In the genomic region with DNA sequence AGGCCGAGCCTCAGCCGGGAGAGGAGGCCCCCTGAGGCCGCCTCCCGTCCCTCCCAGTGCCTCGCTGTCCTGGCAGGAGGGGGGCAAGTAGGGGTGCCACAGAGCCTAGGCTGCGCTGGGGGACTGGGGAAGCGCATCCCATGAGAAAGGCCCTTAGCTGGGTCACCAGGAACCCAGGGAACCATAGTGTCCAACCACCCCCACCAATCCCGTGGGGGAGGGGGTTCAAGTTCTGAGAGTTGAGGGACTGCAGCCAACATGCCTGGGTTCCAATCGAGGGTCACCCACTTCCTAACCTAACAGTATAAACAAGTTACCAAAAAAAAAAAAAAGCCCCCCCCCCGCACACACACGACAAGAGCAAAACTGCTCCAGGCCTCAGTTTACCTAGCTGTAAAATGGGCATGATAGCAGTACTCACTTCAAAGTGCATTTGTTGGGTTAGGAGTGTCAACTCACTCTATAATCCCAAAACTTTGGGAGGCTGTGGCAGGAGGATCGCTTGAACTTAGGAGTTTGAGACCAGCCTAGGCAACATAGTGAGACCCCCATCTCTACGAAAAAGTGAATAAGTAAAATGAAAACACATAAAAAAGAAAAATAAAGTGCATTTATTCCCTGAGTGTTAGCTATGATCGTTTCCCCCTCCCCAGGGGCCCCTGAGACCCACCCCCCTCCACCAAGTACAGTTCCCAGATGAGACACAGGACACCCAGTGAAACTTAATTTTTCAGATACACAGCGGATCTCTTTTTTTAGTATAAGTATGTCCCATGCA, we compare ENCODE assay signal across 8 cellular contexts. TPM values are rescaled to one million over a fixed set of nuclear protein-coding genes. Genes with fewer than 3 reads are reported as not detected.
DNase-seq lines count a peak whose midpoint lies in the region; ATAC-seq, FAIRE-seq and TF ChIP-seq lines count a peak whose summit lies in the region.

No MANE protein-coding gene starts in this region.

- H4K12ac ChIP-seq in trophoblast cell (ENCODE audit: low read depth, low read length), result peak overlapping the region; percentile 99

- ATAC-seq in DND-41 (ENCODE audit: insufficient read depth, low read depth) (no peak), HG02571 (IDR thresholded peaks at IDR 0.05; ENCODE audit: unreplicated experiment) (no peak)

- no peak overlapping the region for H3K23ac ChIP-seq in trophoblast cell (ENCODE audit: low read length)

- H3K9me3 ChIP-seq in DND-41 (ENCODE audit: insufficient read depth, low read length, severe bottlenecking) (no peaks in the 10 kb centered on the region), SJCRH30 (replicated peaks) (no peaks in the 10 kb centered on the region), esophagus (ENCODE audit: control insufficient read depth in 2 of 2, insufficient read depth in 1 of 2, low read depth in 1 of 2, low read length in 1 of 2) (no peaks in the 10 kb centered on the region), trophoblast cell (ENCODE audit: insufficient read depth, low read depth, low read length) (no peaks in the 10 kb centered on the region)

- peak overlapping the region; percentile 100 for H4K8ac ChIP-seq in trophoblast cell (ENCODE audit: low read depth, low read length)

- no peaks in the 10 kb centered on the region for H3K79me2 ChIP-seq in DND-41 (ENCODE audit: insufficient read depth, low read length)
- H3K79me2 ChIP-seq in trophoblast cell (ENCODE audit: control insufficient read depth, insufficient read depth, low read length, poor library complexity), result peaks cover 31% of the 10 kb centered on the region

- peak overlapping the region; percentile 100 for H2BK5ac ChIP-seq in trophoblast cell (ENCODE audit: low read depth, low read length, poor library complexity)

- peaks cover 4% of the 10 kb centered on the region for H3K27me3 ChIP-seq in DND-41 (ENCODE audit: insufficient read depth, low read length, poor library complexity)
- H3K27me3 ChIP-seq in SJCRH30, result no peaks in the 10 kb centered on the region
- H3K27me3 ChIP-seq in esophagus (ENCODE audit: control insufficient read depth in 1 of 2, insufficient read depth in 2 of 2, low read length in 2 of 2), result no peaks in the 10 kb centered on the region
- H3K27me3 ChIP-seq in trophoblast cell (ENCODE audit: insufficient read depth, low read length), result no peaks in the 10 kb centered on the region

- peaks cover 28% of the 10 kb centered on the region for H3K4me1 ChIP-seq in DND-41 (ENCODE audit: insufficient read depth, low read length)
- peaks cover 56% of the 10 kb centered on the region for H3K4me1 ChIP-seq in SJCRH30
- H3K4me1 ChIP-seq in esophagus (ENCODE audit: control insufficient read depth in 2 of 2, insufficient read depth in 2 of 2, low read length in 1 of 2), result peaks cover 8 to 36% of the 10 kb centered on the region in 2 donors
- H3K4me1 ChIP-seq in trophoblast cell (ENCODE audit: control insufficient read depth in 1 of 2, insufficient read depth in 2 of 2, low read length in 2 of 2), result peaks cover 62 to 68% of the 10 kb centered on the region in 2 experiments

- H2AFZ ChIP-seq in DND-41 (ENCODE audit: low read depth, low read length) (no peak overlapping the region), trophoblast cell (ENCODE audit: insufficient read depth, low read length, poor library complexity) (peak overlapping the region; percentile 95)

- peak overlapping the region; percentile 100 for H3K4ac ChIP-seq in trophoblast cell (ENCODE audit: low read depth, low read length)

- H2AK5ac ChIP-seq in trophoblast cell (ENCODE audit: low read length), result peak overlapping the region; percentile 100

- DNase-seq in DND-41, result no peak
- DNase-seq in SJCRH30, result no peak
- peak in 1 of 2 donors; percentile 31 for DNase-seq in trophoblast cell
- no peak for DNase-seq in urothelium cell line (ENCODE audit: low spot score)
- no peak for DNase-seq in D721Med (ENCODE audit: insufficient read length, low spot score)
- no peak for DNase-seq in activated gamma-delta T cell (lab: John Stamatoyannopoulos, UW)

- FAIRE-seq in urothelium cell line (lab: Jason Lieb, UNC), result no peak
- FAIRE-seq in D721Med (lab: Jason Lieb, UNC), result no peak

- peak overlapping the region in 1 of 2 experiments; percentile 57; a peak in 2 of 4 replicates for H3K4me3 ChIP-seq in DND-41 (ENCODE audit: low read depth in 1 of 2, low read length in 2 of 2)
- peak overlapping the region; percentile 57 for H3K4me3 ChIP-seq in SJCRH30
- peak overlapping the region; percentile 47 to 48 for H3K4me3 ChIP-seq in esophagus (ENCODE audit: low read depth in 1 of 2, low read length in 2 of 2)
- no peak overlapping the region for H3K4me3 ChIP-seq in trophoblast cell (ENCODE audit: low read depth, low read length)

- peak overlapping the region; percentile 99 for H3K14ac ChIP-seq in trophoblast cell (ENCODE audit: low read length)

- H3K4me2 ChIP-seq in DND-41 (ENCODE audit: insufficient read depth, low read length) (peak overlapping the region; percentile 75), trophoblast cell (ENCODE audit: low read length) (peak overlapping the region; percentile 81)

- peak overlapping the region; percentile 100 for H2BK12ac ChIP-seq in trophoblast cell (ENCODE audit: low read length)

- H4K91ac ChIP-seq in trophoblast cell (ENCODE audit: low read depth, low read length), result peak overlapping the region; percentile 100

- no peaks in the 10 kb centered on the region for H3K36me3 ChIP-seq in DND-41 (ENCODE audit: insufficient read depth, low read length)
- no peaks in the 10 kb centered on the region for H3K36me3 ChIP-seq in SJCRH30
- H3K36me3 ChIP-seq in esophagus (ENCODE audit: control insufficient read depth in 2 of 2, insufficient read depth in 2 of 2, low read length in 1 of 2), result no peaks in the 10 kb centered on the region
- H3K36me3 ChIP-seq in trophoblast cell (ENCODE audit: control insufficient read depth in 1 of 2, insufficient read depth in 2 of 2, low read length in 2 of 2), result no peaks in the 10 kb centered on the region

- H3K18ac ChIP-seq in trophoblast cell (ENCODE audit: low read length), result peak overlapping the region; percentile 100

- WGBS in esophagus, 2 donors, result 27% methylated on average over 15 of the region's 15 CpGs
- WGBS in trophoblast cell (ENCODE audit: extremely low coverage, insufficient coverage, insufficient read length), result no CpG with 5 or more reads among the region's 15 CpGs

- peaks cover 79% of the 10 kb centered on the region for H3K79me1 ChIP-seq in trophoblast cell (ENCODE audit: low read length)

- peak overlapping the region; percentile 100 for H2BK120ac ChIP-seq in trophoblast cell (ENCODE audit: insufficient read depth, low read length, poor library complexity)

- H3K9ac ChIP-seq in DND-41 (ENCODE audit: low read depth, low read length), result peak overlapping the region; percentile 56
- H3K9ac ChIP-seq in trophoblast cell (ENCODE audit: low read length), result peak overlapping the region; percentile 62

- TF ChIP-seq CTCF in DND-41 (IDR thresholded peaks at IDR 0.05; ENCODE audit: borderline replicate concordance, extremely low read depth, low read length, poor library complexity, severe bottlenecking) (no peak), D721Med (IDR thresholded peaks at IDR 0.05; ENCODE audit: insufficient read depth, missing control alignments) (no peak)

- H4K20me1 ChIP-seq in DND-41 (ENCODE audit: insufficient read depth, low read length), result no peaks in the 10 kb centered on the region

- H3K27ac ChIP-seq in DND-41 (ENCODE audit: low read length) (peak overlapping the region; percentile 57; the same call in 1 of the 2 replicates), SJCRH30 (peak overlapping the region; percentile 100), esophagus (ENCODE audit: low read depth in 2 of 2, low read length in 1 of 2) (peak overlapping the region; percentile 99 to 100), trophoblast cell (ENCODE audit: low read depth, low read length) (peak overlapping the region; percentile 100)

RNA-seq across cellular contexts. Expression of a gene that starts 28.8 kb away (rescaled TPM):
- total RNA-seq in SJCRH30 (2014; rRNA removed; shearing (Covaris generic)), result 1.3 and 2.3 TPM in 2 replicates
- not detected for polyA plus RNA-seq in esophagus
- 1.8 and 2.0 TPM in 2 replicates for polyA plus RNA-seq in trophoblast cell (2013)

RNA-seq across cellular contexts. Expression of a gene that starts 52.8 kb away (rescaled TPM):
- 16.8 and 18.3 TPM in 2 replicates for total RNA-seq in SJCRH30 (2014; rRNA removed; shearing (Covaris generic))
- polyA plus RNA-seq in esophagus, result 10 to 100 TPM; 10.1 to 17.0 TPM
- polyA plus RNA-seq in trophoblast cell (2013), result 13.1 and 14.3 TPM in 2 replicates

RNA-seq across cellular contexts. Expression of a gene that starts 57.8 kb away (rescaled TPM):
- 10.0 and 11.7 TPM in 2 replicates for total RNA-seq in SJCRH30 (2014; rRNA removed; shearing (Covaris generic))
- 10 to 100 TPM in 1 of 2 donors, 1 to 10 TPM in 1; 7.5 to 13.0 TPM for polyA plus RNA-seq in esophagus
- polyA plus RNA-seq in trophoblast cell (2013), result 1.1 TPM in 2 replicates

RNA-seq across cellular contexts. Expression of a gene that starts 57.9 kb away (rescaled TPM):
- total RNA-seq in SJCRH30 (2014; rRNA removed; shearing (Covaris generic)), result 10.8 and 15.3 TPM in 2 replicates
- 10 to 100 TPM; 34.0 to 58.9 TPM for polyA plus RNA-seq in esophagus
- 17.6 and 17.8 TPM in 2 replicates for polyA plus RNA-seq in trophoblast cell (2013)
